In the genomic region with DNA sequence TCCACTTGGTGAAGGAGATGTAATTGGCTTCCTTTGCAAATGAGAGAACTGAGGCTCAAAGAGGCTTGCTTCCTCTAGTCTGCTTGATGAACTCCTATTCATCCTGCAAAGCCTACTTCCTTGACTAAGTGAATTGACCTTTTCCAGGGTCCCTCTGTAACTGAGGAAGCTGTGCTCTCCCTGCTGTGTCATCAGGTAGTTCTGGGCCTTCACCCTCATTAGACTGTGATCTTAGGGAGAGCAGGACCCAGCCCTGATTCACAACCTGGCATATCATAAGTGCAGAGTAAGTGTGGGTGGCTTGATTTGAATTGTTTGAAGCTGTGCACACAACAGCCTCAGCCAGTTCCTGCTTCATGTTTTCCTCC, we compare ENCODE assay signal across 11 cellular contexts.
A peak's percentile ranks its signal among the peaks of the same experiment; 100 is the strongest.
DNase-seq lines count a peak whose midpoint lies in the region; ATAC-seq and TF ChIP-seq lines count a peak whose summit lies in the region.
"Had no signal": no experiment of that assay in that cellular context is flagged by ENCODE, and none has a peak within 500 bp of the region (broad histone marks: within the 10 kb centered on the region; RNA-seq: fewer than 3 reads in every experiment).

No MANE protein-coding gene starts in this region.

- no peak for ATAC-seq in RWPE2 (ENCODE audit: low read depth)

- peaks cover 23% of the 10 kb centered on the region for H3K4me1 ChIP-seq in RWPE2 (ENCODE audit: insufficient read depth, poor library complexity, severe bottlenecking)
- peaks cover 88% of the 10 kb centered on the region for H3K4me1 ChIP-seq in effector memory CD4-positive, alpha-beta T cell (ENCODE audit: control insufficient read depth, insufficient read depth, low read length, poor library complexity, severe bottlenecking)

- H3K4me3 ChIP-seq in RWPE2 (ENCODE audit: severe bottlenecking) = no peak overlapping the region
- H3K4me3 ChIP-seq in effector memory CD4-positive, alpha-beta T cell (ENCODE audit: insufficient read depth, low read depth, low read length, poor library complexity, severe bottlenecking) = no peak overlapping the region

- peak overlapping the region; percentile 68 for H3K27ac ChIP-seq in RWPE2 (ENCODE audit: poor library complexity, severe bottlenecking)
- H3K27ac ChIP-seq in effector memory CD4-positive, alpha-beta T cell (ENCODE audit: insufficient read depth, low read length, poor library complexity, severe bottlenecking) = peak overlapping the region; percentile 66
- H3K27ac ChIP-seq: 22Rv1, VCaP had no signal

- no peaks in the 10 kb centered on the region for H3K27me3 ChIP-seq in RWPE2 (ENCODE audit: insufficient read depth, poor library complexity, severe bottlenecking)
- no peaks in the 10 kb centered on the region for H3K27me3 ChIP-seq in effector memory CD4-positive, alpha-beta T cell (replicated peaks; ENCODE audit: control insufficient read depth, insufficient read depth, low read length, poor library complexity, severe bottlenecking)

- DNase-seq in DMS53 (lab: John Stamatoyannopoulos, UW) (peak; percentile 45), DMS53 treated with DMSO at 0.1 percent for 48 hours (lab: John Stamatoyannopoulos, UW; ENCODE audit: unreplicated experiment) (no peak), RWPE2 (ENCODE audit: low spot score) (no peak), NCI-H2081 (lab: John Stamatoyannopoulos, UW) (no peak), NCI-H2227 (lab: John Stamatoyannopoulos, UW; ENCODE audit: unreplicated experiment) (no peak)
- no peak for DNase-seq in effector memory CD4-positive, alpha-beta T cell
- peak; percentile 35 for DNase-seq in stimulated activated CD4-positive, alpha-beta T cell treated with anti-CD3 and anti-CD28 coated beads, Interleukin-4, amount 100 ng/mL, for 1 hour
- DNase-seq in central memory CD4-positive, alpha-beta T cell = no peak
- DNase-seq: NCI-H446 had no signal

- no peaks in the 10 kb centered on the region for H3K36me3 ChIP-seq in RWPE2 (ENCODE audit: low read depth)
- H3K36me3 ChIP-seq in effector memory CD4-positive, alpha-beta T cell (ENCODE audit: control insufficient read depth, insufficient read depth, low read length) = no peaks in the 10 kb centered on the region

- TF ChIP-seq CTCF in RWPE2 (IDR thresholded peaks at IDR 0.05; ENCODE audit: poor library complexity, severe bottlenecking) = no peak

- no peaks in the 10 kb centered on the region for H3K9me3 ChIP-seq in RWPE2 (ENCODE audit: severe bottlenecking)
- H3K9me3 ChIP-seq in effector memory CD4-positive, alpha-beta T cell (ENCODE audit: control insufficient read depth, low read length) = no peaks in the 10 kb centered on the region

Comparison
In these comparisons a context has a peak if more than half of its experiments do, and no peak if none do; other contexts are left out.
1. DNase-seq: peak in DMS53 (single experiment) and stimulated activated CD4-positive, alpha-beta T cell treated with anti-CD3 and anti-CD28 coated beads, Interleukin-4, amount 100 ng/mL, for 1 hour (single experiment); none in DMS53 treated with DMSO at 0.1 percent for 48 hours (single experiment), RWPE2 (single experiment), effector memory CD4-positive, alpha-beta T cell (0 of 3), central memory CD4-positive, alpha-beta T cell (single experiment), NCI-H2081 (0 of 2) and NCI-H2227 (single experiment).